ENCODE assay signal across 1 cellular context in genomic region chr10:22247636-22248035, GRCh38.
TF ChIP-seq lines count a peak whose summit lies in the region.

No MANE protein-coding gene starts in this region.

TF ChIP-seq in HepG2, 621 proteins besides CTCF, POLR2A, EP300 and RAD21:
- TF ChIP-seq HDAC1 (CRISPR knock-in tag; IDR thresholded peaks at IDR 0.05) (no peak), FOSL2 (CRISPR knock-in tag; IDR thresholded peaks at IDR 0.05) (no peak), ZNF441 (CRISPR knock-in tag; IDR thresholded peaks at IDR 0.05; ENCODE audit: borderline replicate concordance) (no peak), ZNF564 (CRISPR knock-in tag; IDR thresholded peaks at IDR 0.05) (no peak)
